ENCODE assay signal across 9 cellular contexts in genomic region chr15:101320501-101321052, GRCh38. TPM values are rescaled to one million over a fixed set of nuclear protein-coding genes. Genes with fewer than 3 reads are reported as not detected.
DNase-seq lines count a peak whose midpoint lies in the region; ATAC-seq, FAIRE-seq and TF ChIP-seq lines count a peak whose summit lies in the region.
"Had no signal": no experiment of that assay in that cellular context is flagged by ENCODE, and none has a peak within 500 bp of the region (broad histone marks: within the 10 kb centered on the region; RNA-seq: fewer than 3 reads in every experiment).

No MANE protein-coding gene starts in this region.

- no peak overlapping the region for H2AFZ ChIP-seq in HepG2 (ENCODE audit: low read length)

- H3K79me2 ChIP-seq in HepG2 (ENCODE audit: insufficient read depth, low read length) = no peaks in the 10 kb centered on the region

- peaks cover 13 to 15% (median 14%) of the 10 kb centered on the region in 3 donors for H3K4me1 Mint-ChIP-seq in T-cell
- peaks cover 14% of the 10 kb centered on the region for H3K4me1 Mint-ChIP-seq in activated naive CD8-positive, alpha-beta T cell (ENCODE audit: low read depth)

- H3K27ac ChIP-seq in HepG2 (ENCODE audit: extremely low read length, insufficient read depth, low read length) (no peak overlapping the region), caudate nucleus (ENCODE audit: low read depth, low read length) (no peak overlapping the region), esophagus muscularis mucosa (replicated peaks in 1 of 4) (no peak overlapping the region)

- peak overlapping the region; percentile 92 for H3K27ac Mint-ChIP-seq in T-cell
- H3K27ac Mint-ChIP-seq in activated naive CD8-positive, alpha-beta T cell = peak overlapping the region; percentile 83

- in situ Hi-C loops in HepG2 (cut with HindIII; ENCODE audit: extremely low pct_ligation_motif_present, low pct_unique_long_range_greater_than_20kb) = no loop called here

- TF ChIP-seq POLR2A in HepG2 (IDR thresholded peaks at IDR 0.05; ENCODE audit: insufficient read depth in 1 of 2, low read depth in 2 of 2, low read length in 2 of 2) (no peak), esophagus muscularis mucosa (IDR thresholded peaks at IDR 0.05; ENCODE audit: low read depth) (no peak)

- TF ChIP-seq EP300 in HepG2 (IDR thresholded peaks at IDR 0.05; ENCODE audit: low read depth in 2 of 2, low read length in 2 of 2) = no peak
- no peak for TF ChIP-seq EP300 in HepG2 (CRISPR knock-in tag; IDR thresholded peaks at IDR 0.05; ENCODE audit: borderline replicate concordance)
- TF ChIP-seq EP300 in esophagus muscularis mucosa (IDR thresholded peaks at IDR 0.05) = no peak

- WGBS in HepG2 (ENCODE audit: low lambda C conversion rate) = 91% methylated on average over 18 of the region's 21 CpGs
- WGBS in esophagus muscularis mucosa = 60% methylated on average over 18 of the region's 21 CpGs

- no TSS peak for BruUV-seq in HepG2 (replicated peaks; lab: Mats Ljungman, UMichigan)

- no peaks in the 10 kb centered on the region for H3K9me3 Mint-ChIP-seq in T-cell
- no peaks in the 10 kb centered on the region for H3K9me3 Mint-ChIP-seq in activated naive CD8-positive, alpha-beta T cell (ENCODE audit: low read depth)
- H3K9me3 Mint-ChIP-seq: brain had no signal

- peaks cover 15 to 39% of the 10 kb centered on the region in 2 donors for H3K27me3 Mint-ChIP-seq in T-cell
- H3K27me3 Mint-ChIP-seq in activated naive CD8-positive, alpha-beta T cell = no peaks in the 10 kb centered on the region

- peak overlapping the region; percentile 69 to 79 (median 77) for H3K4me3 Mint-ChIP-seq in T-cell
- peak overlapping the region; percentile 85 for H3K4me3 Mint-ChIP-seq in activated naive CD8-positive, alpha-beta T cell
- H3K4me3 Mint-ChIP-seq: brain had no signal

- no peak for DNase-seq in AG09319 (ENCODE audit: extremely low read depth, low read depth)
- DNase-seq in T-cell = peak; percentile 37 to 75 (median 62)
- DNase-seq in HepG2 (ENCODE audit: low spot score) = no peak
- DNase-seq in stimulated activated CD8-positive, alpha-beta memory T cell treated with anti-CD3 and anti-CD28 coated beads, Interleukin-7, amount 100 ng/mL, for 24 hours (ENCODE audit: low read depth) = peak; percentile 22
- DNase-seq in caudate nucleus (lab: John Stamatoyannopoulos, UW) = no peak
- no peak for DNase-seq in esophagus muscularis mucosa (ENCODE audit: extremely low spot score)

- ATAC-seq in GM21786 (IDR thresholded peaks at IDR 0.05; ENCODE audit: unreplicated experiment) (peak; percentile 45), T-cell (replicated peaks in 1 of 4) (peak; percentile 87 to 99 (median 96)), HepG2 (no peak)

- POLR2A ChIA-PET in T-cell (lab: Charles Lee) (interaction anchor here (0.7 to 0.8 kb wide), 2 partner anchors 36 to 321 kb away, joined by 3 read pairs; no protein-coding TSS in a partner anchor), HepG2 (lab: Yijun Ruan, JAX) (no interaction called here)

- no peak overlapping the region for H3K4me2 ChIP-seq in HepG2 (ENCODE audit: low read depth, low read length)

- H3K9ac ChIP-seq in HepG2 (ENCODE audit: insufficient read depth, low read depth, low read length) = no peak overlapping the region

- no peak overlapping the region for H3K4me3 ChIP-seq in HepG2 (replicated peaks in 1 of 3; ENCODE audit: insufficient read depth in 1 of 3, low read depth in 2 of 3, low read length in 3 of 3)
- no peak overlapping the region for H3K4me3 ChIP-seq in esophagus muscularis mucosa

- H3K9me3 ChIP-seq in HepG2 (ENCODE audit: low read length) = no peaks in the 10 kb centered on the region
- no peaks in the 10 kb centered on the region for H3K9me3 ChIP-seq in esophagus muscularis mucosa

- intact Hi-C loops in HepG2 (cut with micrococcal nuclease; ENCODE audit: unreplicated experiment) (no loop called here), esophagus muscularis mucosa (cut with DNase I) (no loop called here)

- H3K36me3 ChIP-seq in HepG2 (replicated peaks in 1 of 2; ENCODE audit: control insufficient read depth in 1 of 2, insufficient read depth in 2 of 2, low read length in 2 of 2) (peaks cover 23 to 65% of the 10 kb centered on the region in 2 experiments), esophagus muscularis mucosa (peaks cover 0 to 43% (median 0%) of the 10 kb centered on the region in 4 donors)

- no peaks in the 10 kb centered on the region for H3K36me3 Mint-ChIP-seq in T-cell
- H3K36me3 Mint-ChIP-seq in activated naive CD8-positive, alpha-beta T cell = no peaks in the 10 kb centered on the region

- TF ChIP-seq CTCF in AG09319 (IDR thresholded peaks at IDR 0.05; ENCODE audit: low read depth, low read length) (peak; percentile 15), HepG2 (CRISPR knock-in tag; IDR thresholded peaks at IDR 0.05) (no peak), esophagus muscularis mucosa (IDR thresholded peaks at IDR 0.05) (peak in 1 of 3 experiments; percentile 15)

- no peak for TF ChIP-seq RAD21 in HepG2 (CRISPR knock-in tag; IDR thresholded peaks at IDR 0.05)

- H3K4me1 ChIP-seq in HepG2 (ENCODE audit: insufficient read depth, low read length) (peaks cover 19% of the 10 kb centered on the region), esophagus muscularis mucosa (no peaks in the 10 kb centered on the region)

- CTCF ChIA-PET in T-cell (lab: Charles Lee) (interaction anchor here (0.6 to 2.3 kb wide), 14 partner anchors 13 to 478 kb away, joined by 3 to 14 read pairs (median 4); partner anchors contain the start of gene SNRPA1 (in 1 of the 2)), HepG2 (lab: Yijun Ruan, JAX; ENCODE audit: low intra/inter-chr PET ratio, low total read pairs) (no interaction called here)

- no peaks in the 10 kb centered on the region for H4K20me1 ChIP-seq in HepG2 (ENCODE audit: insufficient read depth, low read length)

- H3K27me3 ChIP-seq in HepG2 (ENCODE audit: control insufficient read depth in 1 of 2, insufficient read depth in 2 of 2, low read length in 2 of 2) (no peaks in the 10 kb centered on the region), esophagus muscularis mucosa (peaks cover 0 to 27% (median 0%) of the 10 kb centered on the region in 4 donors)

- no peak for FAIRE-seq in HepG2 (lab: Jason Lieb, UNC)

TF ChIP-seq in HepG2, 621 proteins besides CTCF, POLR2A, EP300 and RAD21 (continues in another document):
- peak; percentile 31; the same call in 1 of the 2 replicates for TF ChIP-seq CEBPB (IDR thresholded peaks at IDR 0.05; ENCODE audit: borderline replicate concordance, low read depth, low read length)

RNA-seq across cellular contexts. Expression of gene SNRPA1, which starts 25.5 kb away (rescaled TPM):
- total RNA-seq in T-cell (100 to 1,000 TPM in 2 of 5 donors, 10 to 100 TPM in 3; 77.0 to 199 (median 97.0) TPM), HepG2 (2016; rRNA removed; fragmentation: Illumina TruSeq; extraction: Trizol) (41.2 and 72.5 TPM in 2 replicates), esophagus muscularis mucosa (10 to 100 TPM; 19.9 to 35.7 (median 25.2) TPM)
- total RNA-seq in HepG2 (2016; cell fraction: cytosol; rRNA removed; fragmentation: Illumina TruSeq; extraction: Trizol; ENCODE audit: low read depth) = 21.5 and 21.7 TPM in 2 replicates
- 44.9 and 72.9 TPM in 2 replicates for total RNA-seq in HepG2 (2016; cell fraction: insoluble cytoplasmic fraction; rRNA removed; fragmentation: Illumina TruSeq; extraction: Trizol)
- total RNA-seq in HepG2 (2016; cell fraction: membrane; rRNA removed; fragmentation: Illumina TruSeq; extraction: Trizol) = 29.4 and 29.6 TPM in 2 replicates
- 43.1 and 47.7 TPM in 2 replicates for total RNA-seq in HepG2 (2016; cell fraction: nucleus; rRNA removed; fragmentation: Illumina TruSeq; extraction: Trizol)
- polyA plus RNA-seq in HepG2 (2011; rRNA removed) = 80.0 and 108 TPM in 2 replicates
- 70.8 and 71.1 TPM in 2 replicates for polyA plus RNA-seq in HepG2 (2011; cell fraction: cytosol; rRNA removed)
- 95.5 and 97.7 TPM in 2 replicates for polyA plus RNA-seq in HepG2 (2011; cell fraction: nucleus; rRNA removed)
- 77.4 and 94.8 TPM in 2 replicates for polyA plus RNA-seq in HepG2 (2012)
- 43.0 and 50.4 TPM in 2 replicates for polyA plus RNA-seq in HepG2 (2016; cell fraction: cytosol; fragmentation: Illumina TruSeq; extraction: Trizol; ENCODE audit: low read depth)
- 177 and 178 TPM in 2 replicates for polyA plus RNA-seq in HepG2 (2016; cell fraction: insoluble cytoplasmic fraction; fragmentation: Illumina TruSeq; extraction: Trizol; ENCODE audit: low read depth)
- polyA plus RNA-seq in HepG2 (2016; cell fraction: membrane; fragmentation: Illumina TruSeq; extraction: Trizol; ENCODE audit: low read depth) = 42.8 and 43.9 TPM in 2 replicates
- 92.5 and 99.3 TPM in 2 replicates for polyA plus RNA-seq in HepG2 (2016; cell fraction: nucleus; fragmentation: Illumina TruSeq; extraction: Trizol; ENCODE audit: insufficient read depth, low read depth)
- 12.8 and 30.9 TPM in 2 replicates for polyA minus RNA-seq in HepG2 (2011; rRNA and poly(A)+ RNA removed; ENCODE audit: low replicate concordance)
- polyA minus RNA-seq in HepG2 (2011; cell fraction: cytosol; rRNA and poly(A)+ RNA removed) = 23.8 and 31.7 TPM in 2 replicates
- 50.7 and 51.6 TPM in 2 replicates for polyA minus RNA-seq in HepG2 (2011; cell fraction: nucleus; rRNA and poly(A)+ RNA removed)

RNA-seq across cellular contexts. Expression of gene SELENOS, which starts 43.3 kb away (rescaled TPM):
- 10 to 100 TPM; 31.3 to 39.9 (median 38.4) TPM for total RNA-seq in T-cell
- total RNA-seq in HepG2 (2016; rRNA removed; fragmentation: Illumina TruSeq; extraction: Trizol) = 31.6 and 63.0 TPM in 2 replicates
- 25.6 and 30.5 TPM in 2 replicates for total RNA-seq in HepG2 (2016; cell fraction: cytosol; rRNA removed; fragmentation: Illumina TruSeq; extraction: Trizol; ENCODE audit: low read depth)
- 31.1 and 66.3 TPM in 2 replicates for total RNA-seq in HepG2 (2016; cell fraction: insoluble cytoplasmic fraction; rRNA removed; fragmentation: Illumina TruSeq; extraction: Trizol)
- total RNA-seq in HepG2 (2016; cell fraction: membrane; rRNA removed; fragmentation: Illumina TruSeq; extraction: Trizol) = 32.0 and 35.3 TPM in 2 replicates
- total RNA-seq in HepG2 (2016; cell fraction: nucleus; rRNA removed; fragmentation: Illumina TruSeq; extraction: Trizol) = 52.7 and 62.7 TPM in 2 replicates
- 56.6 and 66.1 TPM in 2 replicates for polyA plus RNA-seq in HepG2 (2011; rRNA removed)
- 58.8 and 79.4 TPM in 2 replicates for polyA plus RNA-seq in HepG2 (2011; cell fraction: cytosol; rRNA removed)
- polyA plus RNA-seq in HepG2 (2011; cell fraction: nucleus; rRNA removed) = 21.8 and 28.5 TPM in 2 replicates
- 38.2 and 44.5 TPM in 2 replicates for polyA plus RNA-seq in HepG2 (2012)
- polyA plus RNA-seq in HepG2 (2016; cell fraction: cytosol; fragmentation: Illumina TruSeq; extraction: Trizol; ENCODE audit: low read depth) = 19.0 and 26.3 TPM in 2 replicates
- polyA plus RNA-seq in HepG2 (2016; cell fraction: insoluble cytoplasmic fraction; fragmentation: Illumina TruSeq; extraction: Trizol; ENCODE audit: low read depth) = 29.3 and 32.0 TPM in 2 replicates
- 23.0 and 24.1 TPM in 2 replicates for polyA plus RNA-seq in HepG2 (2016; cell fraction: membrane; fragmentation: Illumina TruSeq; extraction: Trizol; ENCODE audit: low read depth)
- 81.3 and 91.5 TPM in 2 replicates for polyA plus RNA-seq in HepG2 (2016; cell fraction: nucleus; fragmentation: Illumina TruSeq; extraction: Trizol; ENCODE audit: insufficient read depth, low read depth)
- 31.0 and 35.1 TPM in 2 replicates for polyA minus RNA-seq in HepG2 (2011; rRNA and poly(A)+ RNA removed; ENCODE audit: low replicate concordance)
- 19.4 and 21.8 TPM in 2 replicates for polyA minus RNA-seq in HepG2 (2011; cell fraction: cytosol; rRNA and poly(A)+ RNA removed)
- 64.9 and 77.1 TPM in 2 replicates for polyA minus RNA-seq in HepG2 (2011; cell fraction: nucleus; rRNA and poly(A)+ RNA removed)
- 10 to 100 TPM; 47.3 to 75.4 (median 59.8) TPM for total RNA-seq in esophagus muscularis mucosa

Comparison
In these comparisons a context has a peak if more than half of its experiments do, and no peak if none do; other contexts are left out.
1. DNase-seq: peak in T-cell (34 of 34) and stimulated activated CD8-positive, alpha-beta memory T cell treated with anti-CD3 and anti-CD28 coated beads, Interleukin-7, amount 100 ng/mL, for 24 hours (single experiment); none in AG09319 (single experiment), HepG2 (single experiment), caudate nucleus (0 of 61) and esophagus muscularis mucosa (single experiment).